ENCODE assay signal across 2 cellular contexts in the genomic region with DNA sequence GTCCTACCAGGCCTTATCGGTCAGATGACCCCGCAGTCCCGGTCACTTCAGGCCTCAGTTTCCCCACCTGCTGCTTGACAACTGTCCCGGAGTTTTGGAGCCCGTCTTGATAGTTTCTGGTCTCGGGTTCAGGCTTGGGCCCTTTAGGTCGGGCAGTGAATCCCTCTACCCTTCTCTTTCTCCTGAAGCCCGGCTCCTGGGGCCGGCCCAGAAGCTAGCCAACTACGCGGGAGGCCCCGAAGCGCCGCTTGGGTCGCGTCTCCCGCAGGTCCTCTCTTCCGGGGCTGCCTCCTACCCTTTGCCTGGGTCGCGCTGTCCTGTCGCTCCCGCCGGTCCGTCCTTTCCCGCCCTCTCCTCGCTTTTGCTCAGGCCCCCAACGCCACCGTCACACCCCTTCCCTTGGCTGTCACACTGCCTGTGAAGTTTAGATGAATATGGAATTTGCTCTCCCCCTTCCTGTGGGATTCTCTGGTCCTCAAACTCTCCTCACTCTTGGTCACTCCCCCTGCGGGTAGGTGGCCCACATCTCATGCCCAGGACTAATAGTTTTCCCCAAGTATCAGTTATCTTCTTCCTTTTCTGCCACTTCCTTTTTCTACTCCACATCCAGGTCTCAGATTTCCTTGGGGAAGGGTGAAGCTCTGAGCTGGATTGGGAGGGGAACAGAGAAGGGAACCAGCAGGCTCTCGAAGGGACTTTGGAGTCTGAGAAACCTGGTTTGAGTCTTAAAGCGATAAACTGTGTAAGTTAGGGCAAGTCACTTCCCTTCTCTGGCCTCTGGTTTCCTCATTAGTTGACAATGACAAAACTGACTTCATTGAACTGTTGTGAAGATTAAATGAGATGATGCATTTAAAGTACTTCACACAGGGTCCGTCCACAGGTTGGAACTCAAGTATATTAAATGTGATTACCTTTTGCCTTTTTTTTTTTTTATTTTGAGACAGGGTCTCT.
TF ChIP-seq lines count a peak whose summit lies in the region.

No MANE protein-coding gene starts in this region.

TF ChIP-seq in HCT116, 20 proteins besides CTCF, POLR2A, EP300 and RAD21 (continued from another document):
- TF ChIP-seq ELF1 (IDR thresholded peaks at IDR 0.05; ENCODE audit: borderline replicate concordance, low read depth), result no peak
- TF ChIP-seq YY1 (IDR thresholded peaks at IDR 0.05; ENCODE audit: extremely low read depth, insufficient replicate concordance, low read depth, low read length), result no peak
- TF ChIP-seq POLR2AphosphoS5 (IDR thresholded peaks at IDR 0.05; ENCODE audit: low read depth, low read length), result no peak
TF ChIP-seq in HCT116: peak in this region for 1.

TF ChIP-seq in neural cell, 6 proteins besides CTCF, POLR2A, EP300 and RAD21 (continued from another document):
- no peak for TF ChIP-seq TAF1 (IDR thresholded peaks at IDR 0.05; ENCODE audit: low read depth)
TF ChIP-seq in neural cell: peak in this region for 1.
